In genomic region chr1:173112129-173112528, GRCh38 we compare ENCODE assay signal across 9 cellular contexts.
DNase-seq lines count a peak whose midpoint lies in the region; ATAC-seq and TF ChIP-seq lines count a peak whose summit lies in the region.
"Had no signal": no experiment of that assay in that cellular context is flagged by ENCODE, and none has a peak within 500 bp of the region (broad histone marks: within the 10 kb centered on the region; RNA-seq: fewer than 3 reads in every experiment).

No MANE protein-coding gene starts in this region.

- H2BK5ac ChIP-seq in IMR-90 (ENCODE audit: low read depth, low read length, poor library complexity, severe bottlenecking) = peak overlapping the region; percentile 48

- no peak overlapping the region for H3K27ac Mint-ChIP-seq in T-helper 2 cell treated with Interferon-gamma antibody and Interleukin-4, amounts not matched to agents 5 μg/mL and 100 μg/mL, for 36 hours

- H3K4me1 Mint-ChIP-seq in T-helper 2 cell treated with Interferon-gamma antibody and Interleukin-4, amounts not matched to agents 5 μg/mL and 100 μg/mL, for 36 hours (ENCODE audit: low read depth) = no peaks in the 10 kb centered on the region

- H2AK9ac ChIP-seq in IMR-90 (replicated peaks; ENCODE audit: low read depth, low read length, poor library complexity) = no peak overlapping the region

- no peak overlapping the region for H2AK5ac ChIP-seq in IMR-90 (ENCODE audit: low read depth, low read length)

- TF ChIP-seq CTCF in IMR-90 (conservative IDR thresholded peaks at IDR 0.05; ENCODE audit: low read depth, low read length) (no peak), fibroblast of mammary gland (conservative IDR thresholded peaks at IDR 0.05; ENCODE audit: control insufficient read depth, insufficient read depth, low read depth, low read length) (no peak), brain microvascular endothelial cell (IDR thresholded peaks at IDR 0.05; ENCODE audit: low read depth, low read length, missing control alignments) (no peak)

- H4K8ac ChIP-seq in IMR-90 (ENCODE audit: low read depth in 2 of 2, low read length in 2 of 2) = 0 out of 4 replicates have a peak overlapping the region, but pooled peaks of 1 of the 2 experiments have one; percentile 6

- H3K18ac ChIP-seq in IMR-90 (ENCODE audit: low read depth, low read length) = peak overlapping the region; percentile 7; the same call in 1 of the 2 replicates

- no peak overlapping the region for H3K4ac ChIP-seq in IMR-90 (ENCODE audit: low read depth, low read length)

- H3K14ac ChIP-seq in IMR-90 (replicated peaks; ENCODE audit: low read depth, low read length) = 0 out of 2 replicates have a peak overlapping the region, but pooled peaks have one; percentile 0

- no peaks in the 10 kb centered on the region for H3K36me3 Mint-ChIP-seq in T-helper 2 cell treated with Interferon-gamma antibody and Interleukin-4, amounts not matched to agents 5 μg/mL and 100 μg/mL, for 36 hours (ENCODE audit: low read depth)

- dilution Hi-C loops in IMR-90 (cut with HindIII; ENCODE audit: low sequenced_read_pairs, unreplicated experiment) = no loop called here

- H3K27me3 ChIP-seq in IMR-90 (ENCODE audit: control insufficient read depth, insufficient read depth, low read length) (no peaks in the 10 kb centered on the region), brain microvascular endothelial cell (replicated peaks) (no peaks in the 10 kb centered on the region)

- no peak overlapping the region for H3K4me3 Mint-ChIP-seq in T-helper 2 cell treated with Interferon-gamma antibody and Interleukin-4, amounts not matched to agents 5 μg/mL and 100 μg/mL, for 36 hours

- POLR2A ChIA-PET in IMR-90 (lab: Charles Lee; ENCODE audit: unreplicated experiment) = no interaction called here

- intact Hi-C loops in IMR-90 (cut with micrococcal nuclease) = no loop called here

- no peak overlapping the region for H3K23ac ChIP-seq in IMR-90 (ENCODE audit: low read depth, low read length)

- ATAC-seq in GM18498 (IDR thresholded peaks at IDR 0.05; ENCODE audit: unreplicated experiment) = peak; percentile 97
- peak; percentile 93 for ATAC-seq in GM21737 (IDR thresholded peaks at IDR 0.05; ENCODE audit: unreplicated experiment)
- no peak; the same call in 1 of the 2 replicates for ATAC-seq in IMR-90 (ENCODE audit: low read depth)

- no TSS peak for BruUV-seq in IMR-90 (replicated peaks; lab: Mats Ljungman, UMichigan)

- no peak overlapping the region for H4K91ac ChIP-seq in IMR-90 (ENCODE audit: insufficient read depth, low read depth, low read length)

- peaks cover 7% of the 10 kb centered on the region for H3K9me3 ChIP-seq in IMR-90 (ENCODE audit: control insufficient read depth, insufficient read depth, low read length)

- H3K4me3 ChIP-seq in IMR-90 (ENCODE audit: insufficient read depth, low read depth, low read length) = no peak overlapping the region
- H3K4me3 ChIP-seq in fibroblast of mammary gland (ENCODE audit: control insufficient read depth, low read depth, low read length) = no peak overlapping the region
- no peak overlapping the region for H3K4me3 ChIP-seq in brain microvascular endothelial cell (ENCODE audit: low read depth, low read length)

- no peak overlapping the region for H3K4me2 ChIP-seq in IMR-90 (ENCODE audit: low read depth, low read length)

- H3K9me1 ChIP-seq in IMR-90 (ENCODE audit: insufficient read depth, low read length) = no peaks in the 10 kb centered on the region

- CTCF ChIA-PET in IMR-90 (lab: Yijun Ruan, JAX) = no interaction called here

- TF ChIP-seq POLR2A in IMR-90 (IDR thresholded peaks at IDR 0.05; ENCODE audit: low read depth, low read length) = no peak

- H4K5ac ChIP-seq in IMR-90 (ENCODE audit: low read depth, low read length) = no peak overlapping the region

- H3K36me3 ChIP-seq in IMR-90 (ENCODE audit: control insufficient read depth, insufficient read depth, low read length) (no peaks in the 10 kb centered on the region), brain microvascular endothelial cell (replicated peaks) (no peaks in the 10 kb centered on the region)

- H3K27ac ChIP-seq in IMR-90 (ENCODE audit: insufficient read depth, low read length) (no peak overlapping the region), brain microvascular endothelial cell (no peak overlapping the region)

- H4K20me1 ChIP-seq in IMR-90 (ENCODE audit: insufficient read depth, low read length) = no peaks in the 10 kb centered on the region

- no peak overlapping the region for H2AFZ ChIP-seq in IMR-90 (replicated peaks; ENCODE audit: low read length, poor library complexity)

- no peak overlapping the region for H2BK15ac ChIP-seq in IMR-90 (ENCODE audit: low read depth, low read length)

- in situ Hi-C loops in IMR-90 (cut with MboI; ENCODE audit: low sequenced_read_pairs) = no loop called here
- in situ Hi-C loops in brain microvascular endothelial cell (cut with HindIII; ENCODE audit: low pct_ligation_motif_present, low sequenced_read_pairs) = no loop called here

- no peak overlapping the region for H3K9ac ChIP-seq in IMR-90 (ENCODE audit: low read depth, low read length)

- 0 out of 2 replicates have a peak overlapping the region, but pooled peaks have one; percentile 3 for H2BK120ac ChIP-seq in IMR-90 (ENCODE audit: low read depth, low read length)

- no peaks in the 10 kb centered on the region; the same call in 1 of the 2 replicates for H3K4me1 ChIP-seq in IMR-90 (ENCODE audit: control insufficient read depth, insufficient read depth, low read length)

- no peak overlapping the region for H3K56ac ChIP-seq in IMR-90 (ENCODE audit: extremely low read depth, insufficient read depth, low read length)

- H3K9me3 Mint-ChIP-seq in T-helper 2 cell treated with Interferon-gamma antibody and Interleukin-4, amounts not matched to agents 5 μg/mL and 100 μg/mL, for 36 hours = peaks cover 18% of the 10 kb centered on the region

- H3K79me1 ChIP-seq in IMR-90 (ENCODE audit: low read depth in 1 of 2, low read length in 2 of 2) = no peaks in the 10 kb centered on the region

- no peak for TF ChIP-seq RAD21 in IMR-90 (IDR thresholded peaks at IDR 0.05; ENCODE audit: low read length)

- DNase-seq in IMR-90 (peak; percentile 67), fibroblast of mammary gland (ENCODE audit: low read depth) (peak; percentile 42), brain microvascular endothelial cell (no peak), HUDEP-2 (lab: John Stamatoyannopoulos, UW; ENCODE audit: unreplicated experiment in 76 of 76) (no peak)
- no peak for DNase-seq in T-helper 2 cell treated with Interferon-gamma antibody and Interleukin-4, amounts not matched to agents 5 μg/mL and 100 μg/mL, for 36 hours (ENCODE audit: low spot score)
- DNase-seq in effector CD4-positive, alpha-beta T cell = no peak
- DNase-seq: NCI-H2029 had no signal

- H2BK20ac ChIP-seq in IMR-90 (ENCODE audit: low read depth, low read length) = peak overlapping the region; percentile 16; the same call in 1 of the 2 replicates

- H3K27me3 Mint-ChIP-seq in T-helper 2 cell treated with Interferon-gamma antibody and Interleukin-4, amounts not matched to agents 5 μg/mL and 100 μg/mL, for 36 hours (ENCODE audit: low read depth) = no peaks in the 10 kb centered on the region

TF ChIP-seq in IMR-90, 13 proteins besides CTCF, POLR2A, EP300 and RAD21:
- TF ChIP-seq FOS (IDR thresholded peaks at IDR 0.05; ENCODE audit: low read depth, low read length) (no peak), MAZ (IDR thresholded peaks at IDR 0.05; ENCODE audit: borderline replicate concordance, low read depth, low read length) (no peak), CEBPB (IDR thresholded peaks at IDR 0.05; ENCODE audit: low read depth, low read length) (peak; percentile 59), USF2 (IDR thresholded peaks at IDR 0.05; ENCODE audit: low read depth, low read length) (no peak), MXI1 (IDR thresholded peaks at IDR 0.05; ENCODE audit: borderline replicate concordance, low read depth, low read length) (no peak), CHD1 (IDR thresholded peaks at IDR 0.05; ENCODE audit: low read depth, low read length) (no peak), RFX5 (IDR thresholded peaks at IDR 0.05; ENCODE audit: low read depth, low read length) (no peak), BHLHE40 (IDR thresholded peaks at IDR 0.05; ENCODE audit: low read depth, low read length) (no peak)
- TF ChIP-seq, protein P1, sequence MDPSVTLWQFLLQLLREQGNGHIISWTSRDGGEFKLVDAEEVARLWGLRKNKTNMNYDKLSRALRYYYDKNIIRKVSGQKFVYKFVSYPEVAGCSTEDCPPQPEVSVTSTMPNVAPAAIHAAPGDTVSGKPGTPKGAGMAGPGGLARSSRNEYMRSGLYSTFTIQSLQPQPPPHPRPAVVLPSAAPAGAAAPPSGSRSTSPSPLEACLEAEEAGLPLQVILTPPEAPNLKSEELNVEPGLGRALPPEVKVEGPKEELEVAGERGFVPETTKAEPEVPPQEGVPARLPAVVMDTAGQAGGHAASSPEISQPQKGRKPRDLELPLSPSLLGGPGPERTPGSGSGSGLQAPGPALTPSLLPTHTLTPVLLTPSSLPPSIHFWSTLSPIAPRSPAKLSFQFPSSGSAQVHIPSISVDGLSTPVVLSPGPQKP (IDR thresholded peaks at IDR 0.05; ENCODE audit: borderline replicate concordance, low read depth, low read length) = no peak
TF ChIP-seq in IMR-90: peak in this region for 1.

Comparison
In these comparisons a context has a peak if more than half of its experiments do, and no peak if none do; other contexts are left out.
1. DNase-seq: peak in IMR-90 (single experiment) and fibroblast of mammary gland (single experiment); none in T-helper 2 cell treated with Interferon-gamma antibody and Interleukin-4, amounts not matched to agents 5 μg/mL and 100 μg/mL, for 36 hours (single experiment), brain microvascular endothelial cell (single experiment), effector CD4-positive, alpha-beta T cell (single experiment) and HUDEP-2 (0 of 76).